30 cellular contexts compared by ENCODE assay signal in the genomic region with DNA sequence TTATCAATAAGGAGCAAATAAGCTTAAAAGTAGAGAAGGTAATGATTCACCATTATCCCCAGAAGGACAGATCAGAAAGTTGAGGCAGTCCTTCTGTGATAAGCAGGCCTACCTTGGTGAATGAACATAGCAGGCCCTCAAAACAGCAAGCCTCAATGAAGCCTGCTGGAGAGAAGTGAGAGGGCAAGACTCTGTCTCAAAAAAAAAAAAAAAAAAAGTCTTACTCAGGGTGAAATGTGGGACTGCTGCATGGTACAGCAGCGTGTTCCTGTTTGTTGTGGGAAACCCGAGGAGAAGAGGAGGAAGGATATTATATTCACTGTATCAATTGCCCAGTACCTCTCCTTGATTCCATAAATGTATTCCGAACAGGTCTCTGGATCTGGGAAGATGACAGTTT.
"Had no signal": no experiment of that assay in that cellular context is flagged by ENCODE, and none has a peak within 500 bp of the region (broad histone marks: within the 10 kb centered on the region; RNA-seq: fewer than 3 reads in every experiment).

No MANE protein-coding gene starts in this region.

- H3K4me1 ChIP-seq: gastroesophageal sphincter, heart right ventricle, left lung, prostate gland, stomach, thyroid gland, vagina had no signal

- H3K9me3 ChIP-seq: gastroesophageal sphincter, heart right ventricle, left lung, mucosa of descending colon, prostate gland, thyroid gland, vagina had no signal

- H3K27ac Mint-ChIP-seq: mesothelial cell of epicardium; natural killer cell treated with Interleukin-12 subunit alpha and Interleukin-12 subunit beta and Interleukin-15 and Interleukin-18, amount 100 ng/mL, for 72 hours; stimulated activated effector memory CD8-positive, alpha-beta T cell treated with anti-CD3 and anti-CD28 coated beads, Interleukin-12 subunit alpha, Interleukin-12 subunit beta, amount 100 ng/mL, for 72 hours had no signal

- H3K27me3 ChIP-seq: dorsolateral prefrontal cortex, gastroesophageal sphincter, heart right ventricle, left lung, stomach, thyroid gland, vagina had no signal

- DNase-seq: cortex of kidney; dorsolateral prefrontal cortex; effector CD4-positive, alpha-beta T cell; foreskin fibroblast; heart right ventricle; hippocampal formation; left cardiac atrium; left lung; mesenchymal stem cell; mucosa of descending colon; naive B cell; nucleus accumbens; right cardiac atrium; stimulated activated CD4-positive, alpha-beta T cell treated with anti-CD3 and anti-CD28 coated beads, Interleukin-12 subunit alpha, Interleukin-12 subunit beta, amount 100 ng/mL, for 4 hours; stimulated activated CD4-positive, alpha-beta T cell treated with anti-CD3 and anti-CD28 coated beads, Interleukin-1b, Interleukin-23, amount 100 ng/mL, for 48 hours; stimulated activated CD4-positive, alpha-beta T cell treated with anti-CD3 and anti-CD28 coated beads, Interleukin-4, amount 100 ng/mL, for 24 hours; stimulated activated naive CD4-positive, alpha-beta T cell treated with Interleukin-2 at 50 U/mL for 16 hours; stomach; thyroid gland; trophoblast cell had no signal

- H3K27ac ChIP-seq: dorsolateral prefrontal cortex, epithelial cell of prostate, gastroesophageal sphincter, heart right ventricle, left lung, prostate gland, stomach, thyroid gland, vagina had no signal

- FAIRE-seq: islet of Langerhans had no signal

- H3K9me3 Mint-ChIP-seq: mesothelial cell of epicardium; naive B cell; natural killer cell treated with Interleukin-12 subunit alpha and Interleukin-12 subunit beta and Interleukin-15 and Interleukin-18, amount 100 ng/mL, for 72 hours; stimulated activated effector memory CD8-positive, alpha-beta T cell treated with anti-CD3 and anti-CD28 coated beads, Interleukin-12 subunit alpha, Interleukin-12 subunit beta, amount 100 ng/mL, for 72 hours had no signal

- H3K4me2 ChIP-seq: smooth muscle cell had no signal

- H3K4me3 Mint-ChIP-seq: mesothelial cell of epicardium; naive B cell; natural killer cell treated with Interleukin-12 subunit alpha and Interleukin-12 subunit beta and Interleukin-15 and Interleukin-18, amount 100 ng/mL, for 72 hours; stimulated activated effector memory CD8-positive, alpha-beta T cell treated with anti-CD3 and anti-CD28 coated beads, Interleukin-12 subunit alpha, Interleukin-12 subunit beta, amount 100 ng/mL, for 72 hours had no signal

- H3K36me3 Mint-ChIP-seq: mesothelial cell of epicardium; naive B cell; natural killer cell treated with Interleukin-12 subunit alpha and Interleukin-12 subunit beta and Interleukin-15 and Interleukin-18, amount 100 ng/mL, for 72 hours; stimulated activated effector memory CD8-positive, alpha-beta T cell treated with anti-CD3 and anti-CD28 coated beads, Interleukin-12 subunit alpha, Interleukin-12 subunit beta, amount 100 ng/mL, for 72 hours had no signal

- H3K4me3 ChIP-seq: dorsolateral prefrontal cortex, gastroesophageal sphincter, heart right ventricle, left lung, mucosa of descending colon, prostate gland, smooth muscle cell, stomach, thyroid gland, vagina had no signal

- ATAC-seq: esophagus mucosa; gastroesophageal sphincter; heart right ventricle; left cardiac atrium; left lung; mucosa of descending colon; natural killer cell treated with Interleukin-12 subunit alpha and Interleukin-12 subunit beta and Interleukin-15 and Interleukin-18, amount 100 ng/mL, for 72 hours; right cardiac atrium; stimulated activated effector memory CD8-positive, alpha-beta T cell treated with anti-CD3 and anti-CD28 coated beads, Interleukin-12 subunit alpha, Interleukin-12 subunit beta, amount 100 ng/mL, for 72 hours had no signal

- H3K4me1 Mint-ChIP-seq: mesothelial cell of epicardium; naive B cell; stimulated activated effector memory CD8-positive, alpha-beta T cell treated with anti-CD3 and anti-CD28 coated beads, Interleukin-12 subunit alpha, Interleukin-12 subunit beta, amount 100 ng/mL, for 72 hours had no signal

- H3K36me3 ChIP-seq: gastroesophageal sphincter, heart right ventricle, left lung, prostate gland, stomach, thyroid gland, vagina had no signal
